ENCODE assay signal across 1 cellular context in genomic region chr16:11907160-11907970, GRCh38.
TF ChIP-seq lines count a peak whose summit lies in the region.

No MANE protein-coding gene starts in this region.

TF ChIP-seq in K562, 482 proteins besides CTCF, POLR2A, EP300 and RAD21:
- TF ChIP-seq SMAD3 (CRISPR knock-in tag; conservative IDR thresholded peaks at IDR 0.05), result no peak
- no peak for TF ChIP-seq RB1 (IDR thresholded peaks at IDR 0.05; ENCODE audit: low read depth)
- peak; percentile 87 for TF ChIP-seq BCOR (IDR thresholded peaks at IDR 0.05)
- no peak for TF ChIP-seq POLR2B (IDR thresholded peaks at IDR 0.05; ENCODE audit: low read depth, partially characterized antibody)
- peak; percentile 92 for TF ChIP-seq ADNP (tag; IDR thresholded peaks at IDR 0.05)
- TF ChIP-seq HDAC2 (IDR thresholded peaks at IDR 0.05), result 0 out of 2 replicates have a peak, but pooled peaks have one; percentile 60
- peak in 1 of 2 experiments; percentile 70; a peak in 3 of 4 replicates for TF ChIP-seq KDM1A (IDR thresholded peaks at IDR 0.05)
- TF ChIP-seq SMARCA5 (IDR thresholded peaks at IDR 0.05), result peak; percentile 38; the same call in 1 of the 2 replicates
- TF ChIP-seq RBM25 (IDR thresholded peaks at IDR 0.05; ENCODE audit: low read depth, low read length, severe bottlenecking), result peak; percentile 92
